Comparison of ENCODE assay signal across 13 cellular contexts in genomic region chr3:31562525-31562924, GRCh38. TPM values are rescaled to one million over a fixed set of nuclear protein-coding genes. Genes with fewer than 3 reads are reported as not detected.
DNase-seq lines count a peak whose midpoint lies in the region; ATAC-seq and TF ChIP-seq lines count a peak whose summit lies in the region.
"Had no signal": no experiment of that assay in that cellular context is flagged by ENCODE, and none has a peak within 500 bp of the region (broad histone marks: within the 10 kb centered on the region; RNA-seq: fewer than 3 reads in every experiment).

No MANE protein-coding gene starts in this region.

- H3K4me1 ChIP-seq in DND-41 (ENCODE audit: insufficient read depth, low read length) (peaks cover 76% of the 10 kb centered on the region), PC-3 (ENCODE audit: insufficient read depth, low read length) (peaks cover 12% of the 10 kb centered on the region)

- H3K27ac ChIP-seq in DND-41 (ENCODE audit: low read length) (peak overlapping the region; percentile 28), PC-3 (ENCODE audit: low read length) (no peak overlapping the region)
- H3K27ac ChIP-seq: parathyroid adenoma had no signal

- CTCF ChIA-PET in PC-3 (lab: Charles Lee) = no interaction called here

- no peaks in the 10 kb centered on the region for H3K9me3 ChIP-seq in DND-41 (ENCODE audit: insufficient read depth, low read length, severe bottlenecking)
- no peaks in the 10 kb centered on the region; the same call in 1 of the 2 replicates for H3K9me3 ChIP-seq in PC-3 (ENCODE audit: low read length)

- peaks cover 76% of the 10 kb centered on the region for H3K4me1 Mint-ChIP-seq in activated naive CD8-positive, alpha-beta T cell treated with anti-CD3 and anti-CD28 coated beads for 36 hours
- H3K4me1 Mint-ChIP-seq in natural killer cell = peaks cover 82 to 83% of the 10 kb centered on the region in 2 donors

- peak overlapping the region; percentile 9 for H3K27ac Mint-ChIP-seq in activated naive CD8-positive, alpha-beta T cell treated with anti-CD3 and anti-CD28 coated beads for 36 hours
- no peak overlapping the region for H3K27ac Mint-ChIP-seq in natural killer cell

- peak overlapping the region; percentile 47 for H3K4me3 Mint-ChIP-seq in activated naive CD8-positive, alpha-beta T cell treated with anti-CD3 and anti-CD28 coated beads for 36 hours
- no peak overlapping the region for H3K4me3 Mint-ChIP-seq in natural killer cell

- H3K4me2 ChIP-seq in DND-41 (ENCODE audit: insufficient read depth, low read length) = peak overlapping the region; percentile 17; the same call in 1 of the 2 replicates
- no peak overlapping the region for H3K4me2 ChIP-seq in PC-3 (ENCODE audit: low read length)

- ATAC-seq in DND-41 (ENCODE audit: insufficient read depth, low read depth) (peak; percentile 77), PC-3 (no peak; the same call in 1 of the 2 replicates), natural killer cell (peak; percentile 36 to 50 (median 42)), HG03196 (IDR thresholded peaks at IDR 0.05; ENCODE audit: unreplicated experiment) (no peak)
- ATAC-seq: esophagus mucosa had no signal

- H3K9me3 Mint-ChIP-seq in activated naive CD8-positive, alpha-beta T cell treated with anti-CD3 and anti-CD28 coated beads for 36 hours = peaks cover 31% of the 10 kb centered on the region
- peaks cover 5 to 14% of the 10 kb centered on the region in 2 donors for H3K9me3 Mint-ChIP-seq in natural killer cell

- H3K9me2 ChIP-seq in PC-3 (replicated peaks; ENCODE audit: low read length) = no peaks in the 10 kb centered on the region

- peaks cover 84% of the 10 kb centered on the region for H4K20me1 ChIP-seq in DND-41 (ENCODE audit: insufficient read depth, low read length)
- H4K20me1 ChIP-seq in PC-3 (ENCODE audit: low read length) = peaks cover 73% of the 10 kb centered on the region

- H3K4me3 ChIP-seq in DND-41 (ENCODE audit: low read depth in 1 of 2, low read length in 2 of 2) = no peak overlapping the region
- H3K4me3 ChIP-seq in PC-3 (ENCODE audit: low read length) = no peak overlapping the region

- peak; percentile 71 for DNase-seq in DND-41
- no peak for DNase-seq in PC-3
- peak; percentile 9 for DNase-seq in activated naive CD8-positive, alpha-beta T cell treated with anti-CD3 and anti-CD28 coated beads for 36 hours
- DNase-seq in natural killer cell = no peak
- no peak for DNase-seq in NCI-H2227 treated with DMSO at 0.1 percent for 48 hours (lab: John Stamatoyannopoulos, UW)
- no peak for DNase-seq in NCI-H2171 (lab: John Stamatoyannopoulos, UW)
- DNase-seq in NCI-H1417 treated with DMSO at 0.1 percent for 48 hours (lab: John Stamatoyannopoulos, UW) = no peak
- DNase-seq: amygdala; DMS79 treated with DMSO at 0.1 percent for 48 hours; NK-92 treated with Interleukin-12 subunit alpha and Interleukin-12 subunit beta, amount 100 ng/mL, for 24 hours had no signal

- no peak overlapping the region for H2AFZ ChIP-seq in DND-41 (ENCODE audit: low read depth, low read length)
- no peak overlapping the region for H2AFZ ChIP-seq in PC-3 (ENCODE audit: low read length)
- H2AFZ ChIP-seq: parathyroid adenoma had no signal

- TF ChIP-seq CTCF in DND-41 (IDR thresholded peaks at IDR 0.05; ENCODE audit: borderline replicate concordance, extremely low read depth, low read length, poor library complexity, severe bottlenecking) (peak; percentile 53), PC-3 (conservative IDR thresholded peaks at IDR 0.05; ENCODE audit: low read depth, low read length) (0 out of 2 replicates have a peak, but pooled peaks have one; percentile 20), natural killer cell (IDR thresholded peaks at IDR 0.05) (no peak)

- H3K36me3 ChIP-seq in DND-41 (ENCODE audit: insufficient read depth, low read length) (no peaks in the 10 kb centered on the region), PC-3 (ENCODE audit: low read depth, low read length) (no peaks in the 10 kb centered on the region; the same call in 1 of the 2 replicates)

- H3F3A ChIP-seq in PC-3 (ENCODE audit: low read length, unreplicated experiment) = no peaks in the 10 kb centered on the region

- H3K9ac ChIP-seq in DND-41 (ENCODE audit: low read depth, low read length) (no peak overlapping the region), PC-3 (ENCODE audit: low read length) (no peak overlapping the region)
- H3K9ac ChIP-seq: parathyroid adenoma had no signal

- H3K79me2 ChIP-seq in DND-41 (ENCODE audit: insufficient read depth, low read length) (peaks cover 100% of the 10 kb centered on the region), PC-3 (ENCODE audit: low read length) (peaks cover 100% of the 10 kb centered on the region)

- intact Hi-C loops in PC-3 (cut with micrococcal nuclease) (no loop called here), natural killer cell (cut with micrococcal nuclease) (no loop called here)

- H3K27me3 Mint-ChIP-seq in activated naive CD8-positive, alpha-beta T cell treated with anti-CD3 and anti-CD28 coated beads for 36 hours = no peaks in the 10 kb centered on the region
- no peaks in the 10 kb centered on the region for H3K27me3 Mint-ChIP-seq in natural killer cell (ENCODE audit: low read depth in 2 of 2)

- POLR2A ChIA-PET in PC-3 (lab: Charles Lee; ENCODE audit: unreplicated experiment) = no interaction called here

- H3K27me3 ChIP-seq in DND-41 (ENCODE audit: insufficient read depth, low read length, poor library complexity) = no peaks in the 10 kb centered on the region
- H3K27me3 ChIP-seq in PC-3 (ENCODE audit: low read length) = no peaks in the 10 kb centered on the region

- peaks cover 44% of the 10 kb centered on the region for H3K36me3 Mint-ChIP-seq in activated naive CD8-positive, alpha-beta T cell treated with anti-CD3 and anti-CD28 coated beads for 36 hours
- H3K36me3 Mint-ChIP-seq in natural killer cell = peaks cover 10% of the 10 kb centered on the region

- BruUV-seq in PC-3 (replicated peaks; lab: Mats Ljungman, UMichigan) = no TSS peak

RNA-seq across cellular contexts. Expression of gene STT3B, which starts 29.8 kb away (rescaled TPM):
- total RNA-seq in PC-3 (2014; rRNA removed) (149 and 153 TPM in 2 replicates), natural killer cell (100 to 1,000 TPM in 1 of 3 donors, 10 to 100 TPM in 2; 83.4 to 132 (median 99.0) TPM)
- 100 to 1,000 TPM; 113 to 115 TPM for total RNA-seq in activated naive CD8-positive, alpha-beta T cell treated with anti-CD3 and anti-CD28 coated beads for 36 hours

Comparison
In these comparisons a context has a peak if more than half of its experiments do, and no peak if none do; other contexts are left out.
1. ATAC-seq: peak in DND-41 (single experiment) and natural killer cell (3 of 3); none in PC-3 (single experiment) and HG03196 (single experiment).
2. DNase-seq: peak in DND-41 (single experiment) and activated naive CD8-positive, alpha-beta T cell treated with anti-CD3 and anti-CD28 coated beads for 36 hours (single experiment); none in PC-3 (single experiment), natural killer cell (single experiment), NCI-H2227 treated with DMSO at 0.1 percent for 48 hours (single experiment), NCI-H2171 (single experiment) and NCI-H1417 treated with DMSO at 0.1 percent for 48 hours (single experiment).